Comparison of ENCODE assay signal across 8 cellular contexts in genomic region chr5:10577371-10578291, GRCh38. TPM values are rescaled to one million over a fixed set of nuclear protein-coding genes. Genes with fewer than 3 reads are reported as not detected.
DNase-seq lines count a peak whose midpoint lies in the region; ATAC-seq, FAIRE-seq and TF ChIP-seq lines count a peak whose summit lies in the region.

No MANE protein-coding gene starts in this region.

- peak overlapping the region; percentile 79 for H3K27ac Mint-ChIP-seq in activated T-helper 1 cell treated with anti-CD3 and anti-CD28 coated beads, Interleukin-12 subunit alpha, Interleukin-12 subunit beta, Interleukin-2, Interleukin-4 antibody, amounts not matched to agents 30 ng/mL and 10 ng/mL and 1 ng/mL, durations not matched to agents 14 hours and 24 hours and 36 hours
- H3K27ac Mint-ChIP-seq in activated CD8-positive, alpha-beta T cell treated with anti-CD3 and anti-CD28 coated beads, Interleukin-2, amount 10 ng/mL, durations not matched to agents 7 days and 5 days, result no peak overlapping the region

- CTCF ChIA-PET in activated CD8-positive, alpha-beta T cell treated with anti-CD3 and anti-CD28 coated beads, Interleukin-2, amount 10 ng/mL, durations not matched to agents 7 days and 5 days (lab: Charles Lee), result interaction anchor here (1.1 to 4.2 kb wide), 6 partner anchors 16 to 125 kb away, joined by 4 to 20 read pairs (median 4); no protein-coding TSS in a partner anchor

- FAIRE-seq in frontal cortex (lab: Jason Lieb, UNC), result no peak

- intact Hi-C loops in activated T-helper 1 cell treated with anti-CD3 and anti-CD28 coated beads, Interleukin-12 subunit alpha, Interleukin-12 subunit beta, Interleukin-2, Interleukin-4 antibody, amounts not matched to agents 30 ng/mL and 10 ng/mL and 1 ng/mL, durations not matched to agents 14 hours and 24 hours and 36 hours (cut with micrococcal nuclease), result loop anchor here (5.0 kb wide), 1 partner anchor 125 kb away; no protein-coding TSS in a partner anchor

- no peak for DNase-seq in activated T-helper 1 cell treated with anti-CD3 and anti-CD28 coated beads, Interleukin-12 subunit alpha, Interleukin-12 subunit beta, Interleukin-2, Interleukin-4 antibody, amounts not matched to agents 30 ng/mL and 10 ng/mL and 1 ng/mL, durations not matched to agents 14 hours and 24 hours and 36 hours (ENCODE audit: low spot score)
- DNase-seq in osteoblast (ENCODE audit: insufficient read length, low spot score, missing footprints) (peak; percentile 89), C1 segment of cervical spinal cord (lab: John Stamatoyannopoulos, UW) (no peak), COLO668 (lab: John Stamatoyannopoulos, UW; ENCODE audit: unreplicated experiment) (no peak), frontal cortex (ENCODE audit: low spot score in 2 of 2) (no peak)
- DNase-seq in activated CD8-positive, alpha-beta T cell treated with anti-CD3 and anti-CD28 coated beads, Interleukin-2, amount 10 ng/mL, durations not matched to agents 7 days and 5 days, result no peak

- H3K27me3 Mint-ChIP-seq in activated T-helper 1 cell treated with anti-CD3 and anti-CD28 coated beads, Interleukin-12 subunit alpha, Interleukin-12 subunit beta, Interleukin-2, Interleukin-4 antibody, amounts not matched to agents 30 ng/mL and 10 ng/mL and 1 ng/mL, durations not matched to agents 14 hours and 24 hours and 36 hours (ENCODE audit: insufficient read depth), result no peaks in the 10 kb centered on the region
- no peaks in the 10 kb centered on the region for H3K27me3 Mint-ChIP-seq in activated CD8-positive, alpha-beta T cell treated with anti-CD3 and anti-CD28 coated beads, Interleukin-2, amount 10 ng/mL, durations not matched to agents 7 days and 5 days (ENCODE audit: low read depth)

- H3K4me2 ChIP-seq in osteoblast (ENCODE audit: insufficient read depth, low read length), result peak overlapping the region; percentile 29

- H3K4me3 Mint-ChIP-seq in activated T-helper 1 cell treated with anti-CD3 and anti-CD28 coated beads, Interleukin-12 subunit alpha, Interleukin-12 subunit beta, Interleukin-2, Interleukin-4 antibody, amounts not matched to agents 30 ng/mL and 10 ng/mL and 1 ng/mL, durations not matched to agents 14 hours and 24 hours and 36 hours, result no peak overlapping the region
- no peak overlapping the region for H3K4me3 Mint-ChIP-seq in activated CD8-positive, alpha-beta T cell treated with anti-CD3 and anti-CD28 coated beads, Interleukin-2, amount 10 ng/mL, durations not matched to agents 7 days and 5 days

- no peaks in the 10 kb centered on the region for H3K9me3 Mint-ChIP-seq in activated T-helper 1 cell treated with anti-CD3 and anti-CD28 coated beads, Interleukin-12 subunit alpha, Interleukin-12 subunit beta, Interleukin-2, Interleukin-4 antibody, amounts not matched to agents 30 ng/mL and 10 ng/mL and 1 ng/mL, durations not matched to agents 14 hours and 24 hours and 36 hours
- no peaks in the 10 kb centered on the region for H3K9me3 Mint-ChIP-seq in activated CD8-positive, alpha-beta T cell treated with anti-CD3 and anti-CD28 coated beads, Interleukin-2, amount 10 ng/mL, durations not matched to agents 7 days and 5 days (ENCODE audit: insufficient read depth)

- H3K36me3 ChIP-seq in osteoblast (ENCODE audit: insufficient read depth, low read length), result no peaks in the 10 kb centered on the region

- no peak overlapping the region for H3K4me3 ChIP-seq in osteoblast (ENCODE audit: insufficient read depth, low read length)

- H2AFZ ChIP-seq in osteoblast (ENCODE audit: low read length), result peak overlapping the region; percentile 31

- peak; percentile 39 for ATAC-seq in GM18868 (IDR thresholded peaks at IDR 0.05; ENCODE audit: unreplicated experiment)
- peak; percentile 39 for ATAC-seq in HG02852 (IDR thresholded peaks at IDR 0.05; ENCODE audit: unreplicated experiment)
- ATAC-seq in activated CD8-positive, alpha-beta T cell treated with anti-CD3 and anti-CD28 coated beads, Interleukin-2, amount 10 ng/mL, durations not matched to agents 7 days and 5 days, result no peak

- peaks cover 18% of the 10 kb centered on the region for H3K36me3 Mint-ChIP-seq in activated T-helper 1 cell treated with anti-CD3 and anti-CD28 coated beads, Interleukin-12 subunit alpha, Interleukin-12 subunit beta, Interleukin-2, Interleukin-4 antibody, amounts not matched to agents 30 ng/mL and 10 ng/mL and 1 ng/mL, durations not matched to agents 14 hours and 24 hours and 36 hours (ENCODE audit: low read depth)
- no peaks in the 10 kb centered on the region for H3K36me3 Mint-ChIP-seq in activated CD8-positive, alpha-beta T cell treated with anti-CD3 and anti-CD28 coated beads, Interleukin-2, amount 10 ng/mL, durations not matched to agents 7 days and 5 days (ENCODE audit: low read depth)

- H3K27me3 ChIP-seq in osteoblast (ENCODE audit: insufficient read depth, low read length), result no peaks in the 10 kb centered on the region

- TF ChIP-seq CTCF in osteoblast (IDR thresholded peaks at IDR 0.05; ENCODE audit: extremely low read depth, low read depth, low read length), result no peak

- H3K79me2 ChIP-seq in osteoblast (ENCODE audit: insufficient read depth, low read length), result peaks cover 7% of the 10 kb centered on the region

- peaks cover 65% of the 10 kb centered on the region for H3K4me1 Mint-ChIP-seq in activated T-helper 1 cell treated with anti-CD3 and anti-CD28 coated beads, Interleukin-12 subunit alpha, Interleukin-12 subunit beta, Interleukin-2, Interleukin-4 antibody, amounts not matched to agents 30 ng/mL and 10 ng/mL and 1 ng/mL, durations not matched to agents 14 hours and 24 hours and 36 hours (ENCODE audit: low read depth)
- peaks cover 33% of the 10 kb centered on the region for H3K4me1 Mint-ChIP-seq in activated CD8-positive, alpha-beta T cell treated with anti-CD3 and anti-CD28 coated beads, Interleukin-2, amount 10 ng/mL, durations not matched to agents 7 days and 5 days (ENCODE audit: low read depth)

- no peak overlapping the region for H3K27ac ChIP-seq in osteoblast (ENCODE audit: low read depth, low read length)

- H3K4me1 ChIP-seq in osteoblast (ENCODE audit: insufficient read depth, low read length), result peaks cover 6% of the 10 kb centered on the region

- POLR2A ChIA-PET in activated CD8-positive, alpha-beta T cell treated with anti-CD3 and anti-CD28 coated beads, Interleukin-2, amount 10 ng/mL, durations not matched to agents 7 days and 5 days (lab: Charles Lee), result interaction anchor here (0.6 kb wide), 1 partner anchor 11 kb away, joined by 3 read pairs; no protein-coding TSS in a partner anchor

- H4K20me1 ChIP-seq in osteoblast (ENCODE audit: insufficient read depth, low read length), result no peaks in the 10 kb centered on the region

- no peaks in the 10 kb centered on the region for H3K9me3 ChIP-seq in osteoblast (ENCODE audit: low read depth, low read length)

RNA-seq across cellular contexts. Expression of gene ANKRD33B, which starts 13.8 kb away (rescaled TPM):
- total RNA-seq in activated T-helper 1 cell treated with anti-CD3 and anti-CD28 coated beads, Interleukin-12 subunit alpha, Interleukin-12 subunit beta, Interleukin-2, Interleukin-4 antibody, amounts not matched to agents 30 ng/mL and 10 ng/mL and 1 ng/mL, durations not matched to agents 14 hours and 24 hours and 36 hours, result 21.4 and 21.5 TPM in 2 replicates
- total RNA-seq in osteoblast (5.1 and 5.6 TPM in 2 replicates), frontal cortex (1.6 TPM)
- total RNA-seq in activated CD8-positive, alpha-beta T cell treated with anti-CD3 and anti-CD28 coated beads, Interleukin-2, amount 10 ng/mL, durations not matched to agents 7 days and 5 days, result 1 to 10 TPM; 4.6 to 5.5 TPM
